In genomic region chr7:13822678-13823077, GRCh38 we compare ENCODE assay signal across 12 cellular contexts.
"Had no signal": no experiment of that assay in that cellular context is flagged by ENCODE, and none has a peak within 500 bp of the region (broad histone marks: within the 10 kb centered on the region; RNA-seq: fewer than 3 reads in every experiment).

No MANE protein-coding gene starts in this region.

- H3K36me3 ChIP-seq: heart right ventricle, pancreas, WERI-Rb-1 had no signal

- H3K27me3 ChIP-seq: dorsolateral prefrontal cortex, heart right ventricle, pancreas, testis had no signal

- ATAC-seq: activated CD4-positive, alpha-beta T cell treated with anti-CD3 and anti-CD28 coated beads for 36 hours; activated CD8-positive, alpha-beta T cell treated with anti-CD3 and anti-CD28 coated beads for 36 hours; heart right ventricle; left lobe of liver; pancreas; stimulated activated naive CD8-positive, alpha-beta T cell treated with anti-CD3 and anti-CD28 coated beads, Interleukin-15, amount 100 ng/mL, for 72 hours had no signal

- H3K4me3 ChIP-seq: dorsolateral prefrontal cortex, heart right ventricle, pancreas, testis had no signal

- DNase-seq: activated CD4-positive, alpha-beta T cell treated with anti-CD3 and anti-CD28 coated beads for 36 hours; activated CD8-positive, alpha-beta memory T cell treated with anti-CD3 and anti-CD28 coated beads, Interleukin-2, amount 50 U/mL, for 4 hours; activated CD8-positive, alpha-beta T cell treated with anti-CD3 and anti-CD28 coated beads for 36 hours; aorta; dorsolateral prefrontal cortex; heart right ventricle; pancreas; stimulated activated CD4-positive, alpha-beta T cell treated with anti-CD3 and anti-CD28 coated beads, Interleukin-4, amount 100 ng/mL, for 4 hours; stimulated activated naive CD8-positive, alpha-beta T cell treated with anti-CD3 and anti-CD28 coated beads, Interleukin-15, amount 100 ng/mL, for 72 hours; testis; WERI-Rb-1 had no signal
